ENCODE assay signal across 29 cellular contexts in genomic region chr3:661356-661755, GRCh38.
"Had no signal": no experiment of that assay in that cellular context is flagged by ENCODE, and none has a peak within 500 bp of the region (broad histone marks: within the 10 kb centered on the region; RNA-seq: fewer than 3 reads in every experiment).

No MANE protein-coding gene starts in this region.

- H3K27me3 ChIP-seq: adrenal gland, body of pancreas had no signal

- H3K4me1 ChIP-seq: adrenal gland, body of pancreas had no signal

- ATAC-seq: activated CD4-positive, alpha-beta T cell treated with anti-CD3 and anti-CD28 coated beads for 36 hours; activated CD8-positive, alpha-beta memory T cell treated with anti-CD3 and anti-CD28 coated beads, Interleukin-2, amount 10 ng/mL, durations not matched to agents 7 days and 5 days; activated CD8-positive, alpha-beta T cell treated with anti-CD3 and anti-CD28 coated beads, Interleukin-2, amount 10 ng/mL, durations not matched to agents 7 days and 5 days; activated naive CD8-positive, alpha-beta T cell treated with anti-CD3 and anti-CD28 coated beads, Interleukin-2, amount 50 U/mL, for 24 hours; body of pancreas; effector memory CD8-positive, alpha-beta T cell; esophagus mucosa had no signal

- FAIRE-seq: colon, frontal cortex had no signal

- H3K27ac ChIP-seq: adrenal gland, body of pancreas had no signal

- DNase-seq: activated CD4-positive, alpha-beta memory T cell treated with anti-CD3 and anti-CD28 coated beads for 36 hours; activated CD4-positive, alpha-beta T cell treated with anti-CD3 and anti-CD28 coated beads for 36 hours; activated CD4-positive, alpha-beta T cell treated with anti-CD3 and anti-CD28 coated beads, Interleukin-2, amount 10 ng/mL, durations not matched to agents 24 days and 14 days; activated CD4-positive, CD25-positive, alpha-beta regulatory T cell; activated CD4-positive, CD25-positive, alpha-beta regulatory T cell treated with anti-CD3 and anti-CD28 coated beads, Interleukin-2, amount 50 U/mL, for 72 hours; activated CD8-positive, alpha-beta memory T cell treated with anti-CD3 and anti-CD28 coated beads, Interleukin-2, amount 10 ng/mL, durations not matched to agents 7 days and 5 days; activated CD8-positive, alpha-beta memory T cell treated with anti-CD3 and anti-CD28 coated beads, Interleukin-2, amount 50 U/mL, for 4 hours; activated CD8-positive, alpha-beta T cell treated with anti-CD3 and anti-CD28 coated beads, Interleukin-2, amount 10 ng/mL, durations not matched to agents 7 days and 5 days; activated effector memory CD4-positive, alpha-beta T cell treated with anti-CD3 and anti-CD28 coated beads, Interleukin-2, amount 50 U/mL, for 16 hours; activated naive CD4-positive, alpha-beta T cell treated with anti-CD3 and anti-CD28 coated beads for 36 hours; activated naive CD8-positive, alpha-beta T cell treated with anti-CD3 and anti-CD28 coated beads for 36 hours; activated naive CD8-positive, alpha-beta T cell treated with anti-CD3 and anti-CD28 coated beads, Interleukin-2, amount 50 U/mL, for 24 hours; activated T-cell treated with anti-CD3 and anti-CD28 coated beads, Interleukin-2, amount 50 U/mL, for 1 hour; activated T-cell treated with anti-CD3 and anti-CD28 coated beads, Interleukin-2, amount 50 U/mL, for 48 hours; adrenal gland; amygdala; aorta; body of pancreas; caudate nucleus; cortex of kidney; dermis blood vessel endothelial cell; effector CD4-positive, alpha-beta T cell; effector memory CD8-positive, alpha-beta T cell; foreskin fibroblast; head of caudate nucleus; hippocampal formation had no signal

- H3K36me3 ChIP-seq: adrenal gland had no signal

- H3K9me3 ChIP-seq: adrenal gland, body of pancreas had no signal

- H3K4me3 ChIP-seq: adrenal gland, body of pancreas had no signal
